Comparison of ENCODE assay signal across 11 cellular contexts in genomic region chr14:51880810-51881580, GRCh38. TPM values are rescaled to one million over a fixed set of nuclear protein-coding genes. Genes with fewer than 3 reads are reported as not detected.
DNase-seq lines count a peak whose midpoint lies in the region; ATAC-seq, FAIRE-seq and TF ChIP-seq lines count a peak whose summit lies in the region.
"Had no signal": no experiment of that assay in that cellular context is flagged by ENCODE, and none has a peak within 500 bp of the region (broad histone marks: within the 10 kb centered on the region; RNA-seq: fewer than 3 reads in every experiment).

No MANE protein-coding gene starts in this region.

- H3K36me3 ChIP-seq in upper lobe of right lung, result no peaks in the 10 kb centered on the region

- peak; percentile 50 for ATAC-seq in GM21390 (IDR thresholded peaks at IDR 0.05; ENCODE audit: unreplicated experiment)
- ATAC-seq in HG03521 (IDR thresholded peaks at IDR 0.05; ENCODE audit: unreplicated experiment), result peak; percentile 46
- no peak for ATAC-seq in upper lobe of right lung

- no peaks in the 10 kb centered on the region for H3K4me1 ChIP-seq in upper lobe of right lung

- FAIRE-seq in islet of Langerhans (lab: Jason Lieb, UNC), result peak; percentile 24
- FAIRE-seq: GM18507 had no signal

- no peaks in the 10 kb centered on the region for H3K27me3 ChIP-seq in upper lobe of right lung

- intact Hi-C loops in upper lobe of right lung (cut with DNase I), result no loop called here

- TF ChIP-seq CTCF in upper lobe of right lung (IDR thresholded peaks at IDR 0.05), result no peak

- no peaks in the 10 kb centered on the region for H3K9me3 ChIP-seq in upper lobe of right lung

- H3K27ac ChIP-seq in upper lobe of right lung, result no peak overlapping the region

- H3K4me3 ChIP-seq in GM08714 (ENCODE audit: low read length) (peak overlapping the region; percentile 40; the same call in 1 of the 2 replicates), upper lobe of right lung (no peak overlapping the region)

- no peak for DNase-seq in stimulated activated CD4-positive, alpha-beta T cell treated with anti-CD3 and anti-CD28 coated beads, Interleukin-12 subunit alpha, Interleukin-12 subunit beta, amount 100 ng/mL, for 4 hours
- DNase-seq in iPS-NIHi7 (ENCODE audit: extremely low spot score) (no peak), upper lobe of right lung (no peak), pons (ENCODE audit: low spot score) (no peak)
- DNase-seq: effector CD8-positive, alpha-beta T cell; NCI-H1092 had no signal

RNA-seq across cellular contexts. Expression of gene GNG2, which starts 20.6 kb away (rescaled TPM):
- 24.4 TPM for total RNA-seq in upper lobe of right lung
